ENCODE assay signal across 8 cellular contexts in the genomic region with DNA sequence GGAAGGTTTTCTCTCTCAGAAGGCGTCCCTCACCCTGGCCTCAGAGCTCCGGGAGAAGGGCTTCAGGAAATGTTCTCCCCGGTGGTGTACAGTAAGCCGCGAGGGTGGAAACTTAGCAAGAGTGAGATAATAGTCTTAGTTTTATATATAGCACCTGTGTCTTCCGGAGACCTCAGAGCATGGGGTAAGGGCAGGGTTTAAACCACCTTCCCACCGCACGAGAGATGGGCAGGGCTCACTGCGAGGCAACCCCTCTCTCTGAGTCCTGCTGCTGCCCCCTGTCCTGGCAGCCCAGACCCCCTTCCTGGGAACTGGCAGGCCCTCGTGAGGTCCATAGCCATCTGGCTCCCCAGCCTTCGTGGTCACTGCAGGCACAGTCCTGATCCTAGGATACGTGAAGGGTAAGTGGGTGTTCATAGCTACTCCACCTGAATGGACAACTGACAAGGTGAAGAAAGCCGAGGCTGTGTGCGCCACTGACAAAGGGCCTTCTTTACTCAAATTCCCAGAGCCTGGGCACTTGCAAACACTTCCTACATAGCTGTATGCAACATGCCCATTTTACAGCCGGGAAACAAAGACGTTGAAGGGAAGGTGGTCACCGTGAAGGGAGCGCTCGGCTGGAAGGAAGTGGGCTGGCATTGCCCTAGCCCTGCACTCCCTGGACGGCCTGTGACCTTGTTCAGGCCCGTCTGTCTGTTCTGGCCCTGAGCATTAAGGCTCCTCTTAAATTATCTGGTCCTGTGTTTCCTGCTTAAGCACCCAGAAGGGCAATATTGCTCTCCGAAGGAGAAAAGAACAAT. TPM values are rescaled to one million over a fixed set of nuclear protein-coding genes. Genes with fewer than 3 reads are reported as not detected.
A peak's percentile ranks its signal among the peaks of the same experiment; 100 is the strongest.
DNase-seq lines count a peak whose midpoint lies in the region; ATAC-seq and TF ChIP-seq lines count a peak whose summit lies in the region.

No MANE protein-coding gene starts in this region.

- ATAC-seq in GM19467 (IDR thresholded peaks at IDR 0.05; ENCODE audit: unreplicated experiment), result peak; percentile 69
- ATAC-seq in HG03521 (IDR thresholded peaks at IDR 0.05; ENCODE audit: unreplicated experiment), result peak; percentile 50

- peaks cover 10% of the 10 kb centered on the region for H3K36me3 ChIP-seq in CD4-positive, alpha-beta memory T cell (ENCODE audit: insufficient read depth, low read length)
- no peaks in the 10 kb centered on the region for H3K36me3 ChIP-seq in vagina

- H3K9me3 Mint-ChIP-seq in CD4-positive, alpha-beta memory T cell, result peaks cover 0 to 16% (median 3%) of the 10 kb centered on the region in 8 donors

- peaks cover 79 to 100% (median 89%) of the 10 kb centered on the region in 4 donors for H3K4me1 Mint-ChIP-seq in CD4-positive, alpha-beta memory T cell

- POLR2A ChIA-PET in CD4-positive, alpha-beta memory T cell (lab: Charles Lee; ENCODE audit: partially characterized antibody), result interaction anchor here (0.6 to 3.9 kb wide), 18 partner anchors 9 to 227 kb away, joined by 3 to 19 read pairs (median 6); no protein-coding TSS in a partner anchor

- DNase-seq in CD4-positive, alpha-beta memory T cell, result peak; percentile 63 to 88 (median 67)
- DNase-seq in caudate nucleus (lab: John Stamatoyannopoulos, UW), result no peak
- DNase-seq in vagina (ENCODE audit: extremely low spot score in 2 of 2), result no peak
- DNase-seq in NCI-H510A treated with DMSO at 0.1 percent for 48 hours (lab: John Stamatoyannopoulos, UW), result no peak
- no peak for DNase-seq in retina
- DNase-seq in NCI-H446 treated with DMSO at 0.1 percent for 48 hours (lab: John Stamatoyannopoulos, UW), result no peak

- peak overlapping the region; percentile 32 to 43 for H3K4me3 ChIP-seq in CD4-positive, alpha-beta memory T cell (ENCODE audit: low read length in 2 of 2)
- H3K4me3 ChIP-seq in vagina, result no peak overlapping the region

- TF ChIP-seq CTCF in vagina (IDR thresholded peaks at IDR 0.05), result no peak

- H3K27ac Mint-ChIP-seq in CD4-positive, alpha-beta memory T cell, result peak overlapping the region; percentile 85 to 100 (median 96)

- H3K4me1 ChIP-seq in CD4-positive, alpha-beta memory T cell (ENCODE audit: insufficient read depth, low read length), result peaks cover 92% of the 10 kb centered on the region
- peaks cover 70% of the 10 kb centered on the region for H3K4me1 ChIP-seq in vagina

- peak overlapping the region; percentile 78 to 89 (median 80) for H3K4me3 Mint-ChIP-seq in CD4-positive, alpha-beta memory T cell

- no peaks in the 10 kb centered on the region for H3K9me3 ChIP-seq in CD4-positive, alpha-beta memory T cell (ENCODE audit: control insufficient read depth in 1 of 2, low read length in 2 of 2)
- no peaks in the 10 kb centered on the region for H3K9me3 ChIP-seq in vagina

- CTCF ChIA-PET in CD4-positive, alpha-beta memory T cell (lab: Charles Lee; ENCODE audit: partially characterized antibody), result interaction anchor here (0.7 to 5.4 kb wide), 24 partner anchors 10 to 116 kb away, joined by 3 to 24 read pairs (median 5); partner anchors contain the start of gene ITPKB

- H3K36me3 Mint-ChIP-seq in CD4-positive, alpha-beta memory T cell, result peaks cover 27 to 63% of the 10 kb centered on the region in 2 donors

- intact Hi-C loops in CD4-positive, alpha-beta memory T cell (cut with micrococcal nuclease), result loop anchor here (1.0 to 2.0 kb wide), 5 partner anchors 9 to 116 kb away; partner anchors contain the start of gene ITPKB
- intact Hi-C loops in vagina (cut with DNase I), result no loop called here

- no peak for TF ChIP-seq POLR2A in vagina (IDR thresholded peaks at IDR 0.05)

- H3K27me3 Mint-ChIP-seq in CD4-positive, alpha-beta memory T cell, result peaks cover 2 to 3% of the 10 kb centered on the region in 2 donors

- H3K27ac ChIP-seq in CD4-positive, alpha-beta memory T cell (ENCODE audit: low read depth, low read length), result peak overlapping the region; percentile 60
- H3K27ac ChIP-seq in caudate nucleus (ENCODE audit: low read depth, low read length), result peak overlapping the region; percentile 48
- peak overlapping the region; percentile 83 for H3K27ac ChIP-seq in vagina

- H3K27me3 ChIP-seq in CD4-positive, alpha-beta memory T cell (ENCODE audit: insufficient read depth, low read length), result no peaks in the 10 kb centered on the region
- no peaks in the 10 kb centered on the region for H3K27me3 ChIP-seq in vagina

RNA-seq across cellular contexts. Expression of gene ITPKB, which starts 26.9 kb away (rescaled TPM):
- 100 to 1,000 TPM; 156 to 159 TPM for total RNA-seq in CD4-positive, alpha-beta memory T cell
- 10 to 100 TPM; 52.2 to 52.3 TPM for polyA plus RNA-seq in CD4-positive, alpha-beta memory T cell
- total RNA-seq in vagina, result 31.7 TPM

Comparison
In these comparisons a context has a peak if more than half of its experiments do, and no peak if none do; other contexts are left out.
1. DNase-seq: peak in CD4-positive, alpha-beta memory T cell (5 of 5); none in caudate nucleus (0 of 61), vagina (0 of 2), NCI-H510A treated with DMSO at 0.1 percent for 48 hours (single experiment), retina (single experiment) and NCI-H446 treated with DMSO at 0.1 percent for 48 hours (single experiment).
2. H3K4me3 ChIP-seq: peak in CD4-positive, alpha-beta memory T cell (2 of 2); none in vagina (0 of 2).
3. Peak in every context shown above with its lines, with median percentiles within 50 percentile points of each other: H3K27ac ChIP-seq.